ENCODE assay signal across 10 cellular contexts in the genomic region with DNA sequence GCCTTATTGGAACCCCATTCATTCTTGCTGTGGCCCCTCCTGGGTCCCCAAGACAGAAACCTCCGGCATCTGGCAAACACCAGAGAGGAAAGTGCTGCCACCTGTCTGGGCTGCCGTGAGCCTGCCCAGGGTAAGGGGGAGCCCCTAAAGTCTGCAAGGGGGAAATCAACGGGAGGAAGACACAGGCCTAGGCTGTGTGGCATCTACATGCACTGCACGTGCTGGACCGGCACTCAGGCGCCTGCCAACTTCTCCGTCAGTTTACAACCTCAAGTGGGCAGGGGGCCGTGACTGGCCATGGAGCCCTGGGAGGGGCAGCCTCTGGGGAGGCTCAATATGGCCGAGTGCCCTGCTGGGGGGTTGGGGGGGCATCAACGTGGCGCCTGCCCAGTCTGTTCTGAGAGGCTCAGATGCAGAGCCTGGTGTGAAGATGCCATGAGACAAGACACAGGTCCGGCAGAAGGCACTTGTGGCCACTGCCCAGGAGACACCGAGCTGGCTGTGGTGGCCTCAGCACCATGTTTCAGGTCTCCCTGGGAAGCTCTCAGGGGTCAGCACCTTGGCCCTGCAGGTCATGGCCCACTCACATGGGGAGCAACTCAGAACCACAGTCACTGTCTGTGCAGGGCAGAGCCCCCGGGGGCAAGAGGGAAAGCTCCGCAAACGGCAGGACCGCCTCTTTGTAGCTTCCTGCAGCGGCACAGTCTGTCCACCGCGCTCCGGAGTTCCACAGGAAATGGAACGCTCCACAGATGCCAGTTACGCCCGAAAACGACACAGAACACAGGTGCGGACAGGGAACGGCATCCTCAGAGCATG. TPM values are rescaled to one million over a fixed set of nuclear protein-coding genes. Genes with fewer than 3 reads are reported as not detected.
DNase-seq lines count a peak whose midpoint lies in the region; ATAC-seq and TF ChIP-seq lines count a peak whose summit lies in the region.
"Had no signal": no experiment of that assay in that cellular context is flagged by ENCODE, and none has a peak within 500 bp of the region (broad histone marks: within the 10 kb centered on the region; RNA-seq: fewer than 3 reads in every experiment).

No MANE protein-coding gene starts in this region.

- no peak for TF ChIP-seq CTCF in mucosa of descending colon (IDR thresholded peaks at IDR 0.05)
- TF ChIP-seq CTCF in tibial artery (IDR thresholded peaks at IDR 0.05): no peak

- peaks cover 45% of the 10 kb centered on the region for H3K4me1 ChIP-seq in mucosa of descending colon (ENCODE audit: low read depth)
- H3K4me1 ChIP-seq in tibial artery: peaks cover 0 to 65% (median 51%) of the 10 kb centered on the region in 4 donors

- ATAC-seq in mucosa of descending colon (no peak), HG03159 (IDR thresholded peaks at IDR 0.05; ENCODE audit: unreplicated experiment) (no peak), GM19035 (IDR thresholded peaks at IDR 0.05; ENCODE audit: unreplicated experiment) (no peak), GM18498 (IDR thresholded peaks at IDR 0.05; ENCODE audit: unreplicated experiment) (no peak)

- intact Hi-C loops in mucosa of descending colon (cut with DNase I, micrococcal nuclease): no loop called here
- intact Hi-C loops in tibial artery (cut with DNase I; ENCODE audit: low total_unique reads): no loop called here

- H3K36me3 ChIP-seq in mucosa of descending colon (ENCODE audit: low read depth): no peaks in the 10 kb centered on the region
- peaks cover 28 to 38% (median 36%) of the 10 kb centered on the region in 3 donors for H3K36me3 ChIP-seq in tibial artery
- H3K36me3 ChIP-seq: ovary had no signal

- H3K27ac ChIP-seq in tibial artery: peak overlapping the region; percentile 68 to 75
- H3K27ac ChIP-seq: KMS-11 had no signal

- H3K9me3 ChIP-seq in mucosa of descending colon (no peaks in the 10 kb centered on the region), tibial artery (no peaks in the 10 kb centered on the region)
- H3K9me3 ChIP-seq: ovary had no signal

- no peaks in the 10 kb centered on the region for H3K27me3 ChIP-seq in tibial artery
- H3K27me3 ChIP-seq: ovary had no signal

- H3K4me3 ChIP-seq in mucosa of descending colon (no peak overlapping the region), tibial artery (no peak overlapping the region)

- DNase-seq in activated T-cell treated with anti-CD3 and anti-CD28 coated beads for 1 hour (ENCODE audit: low read depth): peak; percentile 30
- no peak for DNase-seq in activated T-cell treated with anti-CD3 and anti-CD28 coated beads for 4 hours
- DNase-seq in amygdala (lab: John Stamatoyannopoulos, UW): peak in 29 of 56 donors; percentile 9 to 73 (median 42)
- peak in 2 of 3 donors; percentile 46 to 61 for DNase-seq in mucosa of descending colon
- DNase-seq in tibial artery: peak in 1 of 2 donors; percentile 72

RNA-seq across cellular contexts. Expression of gene UCKL1, which starts 8.4 kb away (rescaled TPM):
- total RNA-seq in mucosa of descending colon: 10 to 100 TPM; 37.4 to 57.8 (median 43.6) TPM

RNA-seq across cellular contexts. Expression of gene ZNF512B, which starts 21.9 kb away (rescaled TPM):
- total RNA-seq in mucosa of descending colon: 10 to 100 TPM in 1 of 3 donors, 1 to 10 TPM in 2; 1.8 to 14.7 (median 3.9) TPM

RNA-seq across cellular contexts. Expression of gene SAMD10, which starts 31.6 kb away (rescaled TPM):
- 1 to 10 TPM; 3.8 to 7.9 (median 5.6) TPM for total RNA-seq in mucosa of descending colon

RNA-seq across cellular contexts. Expression of gene PRPF6, which starts 33.1 kb away (rescaled TPM):
- total RNA-seq in mucosa of descending colon: 10 to 100 TPM; 51.2 to 64.4 (median 59.1) TPM

RNA-seq across cellular contexts. Expression of gene DNAJC5, which starts 52.9 kb away (rescaled TPM):
- 10 to 100 TPM; 57.5 to 65.9 (median 65.4) TPM for total RNA-seq in mucosa of descending colon
